ENCODE assay signal across 8 cellular contexts in the genomic region with DNA sequence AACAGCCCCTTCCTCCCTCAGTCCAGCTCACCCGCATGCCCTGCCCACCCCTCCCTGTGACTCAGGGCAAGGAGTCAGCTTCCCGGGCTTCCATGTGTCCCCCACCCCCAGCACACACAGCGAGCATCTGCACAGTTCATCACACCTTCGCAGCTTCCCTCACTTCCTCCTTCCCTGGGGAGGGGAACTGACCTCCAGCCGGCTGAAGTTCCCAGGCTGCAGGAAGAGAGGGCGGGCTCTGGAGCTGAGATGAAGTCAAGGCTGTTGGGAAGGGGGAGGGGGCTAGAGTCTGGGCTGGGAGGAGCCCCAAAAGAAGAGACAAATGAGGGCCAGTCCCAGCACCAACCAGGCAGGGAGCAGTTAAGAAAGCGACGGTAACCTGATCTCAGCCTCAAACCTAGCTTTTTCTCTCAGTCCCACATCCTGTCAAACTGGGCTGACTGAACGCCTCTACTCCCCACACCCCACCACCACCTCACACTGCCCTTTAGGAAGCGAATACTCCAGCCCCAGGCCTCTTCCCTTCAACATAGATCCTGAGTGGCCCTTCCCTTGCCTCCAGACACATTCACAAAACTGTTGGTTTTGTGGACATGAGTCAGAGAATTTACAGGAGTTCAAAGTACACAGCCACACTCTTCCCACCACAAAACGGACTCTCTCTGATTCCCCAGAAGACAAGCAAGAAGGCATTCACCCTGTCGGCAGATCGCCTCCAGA. TPM values are rescaled to one million over a fixed set of nuclear protein-coding genes. Genes with fewer than 3 reads are reported as not detected.
DNase-seq lines count a peak whose midpoint lies in the region; ATAC-seq and TF ChIP-seq lines count a peak whose summit lies in the region.

No MANE protein-coding gene starts in this region.

- peak overlapping the region; percentile 38 for H3K9ac ChIP-seq in endocrine pancreas (ENCODE audit: control insufficient read depth, insufficient read depth, low read length)

- peak overlapping the region; percentile 62 for H3K27ac ChIP-seq in VCaP
- H3K27ac ChIP-seq in testis: peak overlapping the region; percentile 97 to 98

- WGBS in testis, 2 donors: 7 to 11% methylated on average over 13 of the region's 13 CpGs

- TF ChIP-seq CTCF in BJ (IDR thresholded peaks at IDR 0.05; ENCODE audit: insufficient read depth, low read depth, low read length): no peak
- TF ChIP-seq CTCF in VCaP (conservative IDR thresholded peaks at IDR 0.05): no peak
- no peak for TF ChIP-seq CTCF in testis (IDR thresholded peaks at IDR 0.05)

- H3K36me3 ChIP-seq in BJ (ENCODE audit: control insufficient read depth, insufficient read depth, low read length) (peaks cover 21% of the 10 kb centered on the region), endocrine pancreas (ENCODE audit: control insufficient read depth, insufficient read depth, low read length) (no peaks in the 10 kb centered on the region), testis (ENCODE audit: low read depth, missing control alignments) (no peaks in the 10 kb centered on the region)

- ATAC-seq in GM18508 (IDR thresholded peaks at IDR 0.05; ENCODE audit: insufficient read depth, unreplicated experiment): peak; percentile 45
- ATAC-seq in HG02884 (IDR thresholded peaks at IDR 0.05; ENCODE audit: unreplicated experiment): peak; percentile 57

- intact Hi-C loops in testis (cut with DNase I; ENCODE audit: low total_unique reads): loop anchor here (5.0 kb wide), 2 partner anchors 203 to 308 kb away; a partner anchor contains a TSS

- no peaks in the 10 kb centered on the region for H3K9me3 ChIP-seq in endocrine pancreas (ENCODE audit: control insufficient read depth, low read length)
- H3K9me3 ChIP-seq in testis: no peaks in the 10 kb centered on the region

- POLR2A ChIA-PET in BJ (lab: Charles Lee): interaction anchor here (0.6 to 1.0 kb wide), 3 partner anchors 10 to 311 kb away, joined by 3 to 4 read pairs (median 4); no protein-coding TSS in a partner anchor

- CTCF ChIA-PET in BJ (lab: Yijun Ruan, JAX): interaction anchor here (1.0 to 2.0 kb wide), 9 partner anchors 11 to 346 kb away, joined by 3 to 9 read pairs (median 4); a partner anchor contains a TSS

- DNase-seq in BJ (ENCODE audit: low read depth): peak; percentile 88
- peak; percentile 60 for DNase-seq in NCI-H146 treated with DMSO at 0.1 percent for 48 hours (lab: John Stamatoyannopoulos, UW; ENCODE audit: unreplicated experiment)
- DNase-seq in lung microvascular endothelial cell (ENCODE audit: low read depth in 2 of 2): peak; percentile 45 to 97
- DNase-seq in testis: peak; percentile 95

- H3K27me3 ChIP-seq in BJ (ENCODE audit: control insufficient read depth, insufficient read depth, low read length) (no peaks in the 10 kb centered on the region), endocrine pancreas (ENCODE audit: control insufficient read depth, insufficient read depth, low read length) (no peaks in the 10 kb centered on the region), testis (no peaks in the 10 kb centered on the region)

- H3K4me3 ChIP-seq in BJ (ENCODE audit: low read depth, low read length) (peak overlapping the region; percentile 70), endocrine pancreas (ENCODE audit: control insufficient read depth, insufficient read depth, low read length) (no peak overlapping the region), testis (peak overlapping the region; percentile 92 to 96)

- H3K4me1 ChIP-seq in endocrine pancreas (ENCODE audit: control insufficient read depth, insufficient read depth, low read length) (no peaks in the 10 kb centered on the region), testis (peaks cover 61% of the 10 kb centered on the region)

- peak; percentile 47 for TF ChIP-seq POLR2A in testis (IDR thresholded peaks at IDR 0.05)

RNA-seq across cellular contexts. Expression of a gene that starts 1.9 kb away (rescaled TPM):
- polyA plus RNA-seq in BJ (2011; rRNA removed) (1,093 and 1,537 TPM in 2 replicates), testis (ENCODE audit: insufficient read depth, low read depth, low replicate concordance) (225 TPM)
- polyA minus RNA-seq in BJ (2011; rRNA and poly(A)+ RNA removed): 324 and 485 TPM in 2 replicates
- total RNA-seq in lung microvascular endothelial cell (538 and 654 TPM in 2 replicates), testis (100 to 1,000 TPM; 191 to 294 TPM)

RNA-seq across cellular contexts. Expression of a gene that starts 10.1 kb away (rescaled TPM):
- polyA plus RNA-seq in BJ (2011; rRNA removed) (0.67 and 1.4 TPM in 2 replicates), testis (ENCODE audit: insufficient read depth, low read depth, low replicate concordance) (69.5 TPM)
- polyA minus RNA-seq in BJ (2011; rRNA and poly(A)+ RNA removed): 0.26 and 0.85 TPM in 2 replicates
- total RNA-seq in lung microvascular endothelial cell (0.65 and 0.79 TPM in 2 replicates), testis (10 to 100 TPM; 45.5 to 88.7 TPM)

RNA-seq across cellular contexts. Expression of a gene that starts 30.6 kb away (rescaled TPM):
- polyA plus RNA-seq in BJ (2011; rRNA removed) (48.9 and 93.7 TPM in 2 replicates), testis (ENCODE audit: insufficient read depth, low read depth, low replicate concordance) (137 TPM)
- polyA minus RNA-seq in BJ (2011; rRNA and poly(A)+ RNA removed): 61.1 and 90.9 TPM in 2 replicates
- total RNA-seq in lung microvascular endothelial cell (35.5 and 39.5 TPM in 2 replicates), testis (100 to 1,000 TPM; 240 to 245 TPM)

Comparison
In these comparisons a context has a peak if more than half of its experiments do, and no peak if none do; other contexts are left out.
1. RNA of a gene that starts 10.1 kb away (total RNA-seq): 45.5 to 88.7 TPM in testis; 0.65 to 0.79 TPM in lung microvascular endothelial cell; every median in the first group is over 10 times any median in the second.
2. Peak in every context shown above with its lines, with median percentiles within 50 percentile points of each other: DNase-seq.